Comparison of ENCODE assay signal across 1 cellular context in the genomic region with DNA sequence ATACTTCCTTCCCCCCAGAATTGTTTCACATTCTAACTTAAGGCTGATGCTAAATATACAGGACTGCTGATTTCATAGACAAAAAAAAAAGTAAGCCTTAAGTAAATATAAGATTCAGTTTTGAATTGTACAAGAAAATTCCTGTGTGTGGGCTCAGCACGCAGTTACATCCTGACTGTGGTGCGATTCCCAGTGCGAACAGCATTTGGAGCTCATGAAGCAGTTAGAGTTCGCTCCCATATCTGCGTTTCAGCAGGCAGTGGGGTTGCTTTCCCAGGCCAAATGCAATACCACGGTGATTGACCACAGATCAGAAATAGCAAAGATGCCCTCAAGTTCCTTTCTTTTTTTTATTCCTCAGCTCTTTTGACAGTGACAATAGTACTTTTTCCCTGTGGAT.
TF ChIP-seq lines count a peak whose summit lies in the region.

No MANE protein-coding gene starts in this region.

TF ChIP-seq in endothelial cell of umbilical vein, 7 proteins besides CTCF, POLR2A, EP300 and RAD21 (continued from another document):
- TF ChIP-seq MYC (IDR thresholded peaks at IDR 0.05; ENCODE audit: low read depth, low read length) (no peak), FOS (IDR thresholded peaks at IDR 0.05; ENCODE audit: borderline replicate concordance, insufficient read depth, low read length) (no peak), GATA2 (IDR thresholded peaks at IDR 0.05; ENCODE audit: insufficient read depth, insufficient read length, low read depth, low read length) (no peak), JUN (IDR thresholded peaks at IDR 0.05; ENCODE audit: borderline replicate concordance, insufficient read depth, insufficient read length, low read depth) (no peak), EZH2 (IDR thresholded peaks at IDR 0.05; ENCODE audit: borderline replicate concordance, low read depth, low read length, severe bottlenecking) (no peak)
- TF ChIP-seq, protein P1, sequence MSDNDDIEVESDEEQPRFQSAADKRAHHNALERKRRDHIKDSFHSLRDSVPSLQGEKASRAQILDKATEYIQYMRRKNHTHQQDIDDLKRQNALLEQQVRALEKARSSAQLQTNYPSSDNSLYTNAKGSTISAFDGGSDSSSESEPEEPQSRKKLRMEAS (IDR thresholded peaks at IDR 0.05; ENCODE audit: insufficient read depth, insufficient read length), result no peak
